20 cellular contexts compared by ENCODE assay signal in the genomic region with DNA sequence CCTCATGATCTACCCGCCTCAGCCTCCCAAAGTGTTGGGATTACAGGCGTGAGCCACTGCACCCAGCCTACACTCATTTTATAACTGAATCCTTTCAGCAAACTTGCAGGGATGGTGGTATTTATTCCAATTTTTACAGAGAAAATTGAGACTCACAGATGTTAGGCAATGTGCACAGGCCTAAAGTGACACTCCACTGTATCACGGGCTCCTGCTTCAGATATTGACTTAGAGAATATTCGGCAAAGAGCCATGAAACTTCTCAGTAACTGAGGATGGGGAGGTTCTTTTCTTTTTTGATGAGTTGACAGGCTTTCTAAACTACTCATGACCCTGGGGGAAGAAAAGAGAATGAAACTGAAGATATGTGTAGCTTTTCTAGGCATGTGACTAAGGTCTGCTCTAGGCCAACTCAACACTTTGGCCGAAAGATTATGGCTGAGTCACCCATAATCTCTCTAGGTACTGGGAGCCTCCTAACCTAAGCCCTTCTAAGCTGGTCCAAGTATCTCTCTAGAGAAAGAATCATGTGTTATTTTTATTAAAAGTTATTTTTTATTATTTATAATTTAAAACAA. TPM values are rescaled to one million over a fixed set of nuclear protein-coding genes. Genes with fewer than 3 reads are reported as not detected.
DNase-seq lines count a peak whose midpoint lies in the region; ATAC-seq, FAIRE-seq and TF ChIP-seq lines count a peak whose summit lies in the region.
"Had no signal": no experiment of that assay in that cellular context is flagged by ENCODE, and none has a peak within 500 bp of the region (broad histone marks: within the 10 kb centered on the region; RNA-seq: fewer than 3 reads in every experiment).

No MANE protein-coding gene starts in this region.

- 74% methylated on average over 5 of the region's 5 CpGs for WGBS in K562 (ENCODE audit: insufficient coverage, low coverage, missing lambda C conversion rate)

- peak overlapping the region; percentile 21; the same call in 1 of the 2 replicates for H3K4me2 ChIP-seq in K562 (ENCODE audit: insufficient read depth, low read length)
- H3K4me2 ChIP-seq: BLaER1 had no signal

- peak overlapping the region; percentile 45; the same call in 2 of the 3 replicates for H3K27ac ChIP-seq in K562 (ENCODE audit: extremely low read depth, low read depth, low read length)
- H3K27ac ChIP-seq: 22Rv1, adrenal gland, BLaER1, tibial artery had no signal

- no peaks in the 10 kb centered on the region for H3K9me1 ChIP-seq in K562 (ENCODE audit: control insufficient read depth, insufficient read depth, low read length)

- DNase-seq in NCI-H82 (lab: John Stamatoyannopoulos, UW) (peak; percentile 35), NCI-H82 treated with DMSO at 0.1 percent for 48 hours (lab: John Stamatoyannopoulos, UW; ENCODE audit: unreplicated experiment) (no peak), HT1080 (ENCODE audit: low read depth) (peak; percentile 23), K562 (ENCODE audit: extremely low read depth in 1 of 4, low spot score in 3 of 4) (peak in 2 of 4 experiments; percentile 58 to 65), non-pigmented ciliary epithelial cell (ENCODE audit: low read depth) (peak; percentile 20), epidermal melanocyte (ENCODE audit: insufficient read length, low spot score) (no peak), BE2C (no peak), NCI-H2107 treated with DMSO at 0.1 percent for 48 hours (lab: John Stamatoyannopoulos, UW; ENCODE audit: unreplicated experiment) (no peak)
- DNase-seq: activated CD4-positive, CD25-positive, alpha-beta regulatory T cell; adrenal gland; effector CD4-positive, alpha-beta T cell; GOT3; kidney glomerular epithelial cell; NCI-H1694 treated with DMSO at 0.1 percent for 48 hours; stimulated activated CD4-positive, alpha-beta T cell treated with anti-CD3 and anti-CD28 coated beads, Interleukin-12 subunit alpha, Interleukin-12 subunit beta, amount 100 ng/mL, for 4 hours; tibial artery had no signal

- no TSS peak for BruUV-seq in K562 (replicated peaks; lab: Mats Ljungman, UMichigan)

- no peak for TF ChIP-seq POLR2A in K562 (conservative IDR thresholded peaks at IDR 0.05)

- FAIRE-seq in K562 (lab: Jason Lieb, UNC) = no peak
- FAIRE-seq: GM18507 had no signal

- ATAC-seq in K562 = peak; percentile 84

- TF ChIP-seq EP300 in K562 (IDR thresholded peaks at IDR 0.05; ENCODE audit: low read length) = no peak

- POLR2A ChIA-PET in K562 (lab: Yijun Ruan, JAX) = interaction anchor here (0.7 to 1.8 kb wide), 3 partner anchors 19 to 43 kb away, joined by 3 to 6 read pairs (median 3); no protein-coding TSS in a partner anchor

- no peaks in the 10 kb centered on the region for H3K9me3 ChIP-seq in K562 (replicated peaks; ENCODE audit: control insufficient read depth, insufficient read depth, low read depth, low read length)
- H3K9me3 ChIP-seq in BE2C = no peaks in the 10 kb centered on the region
- H3K9me3 ChIP-seq: adrenal gland, BLaER1, tibial artery had no signal

- no peak overlapping the region for H3K9ac ChIP-seq in K562 (ENCODE audit: insufficient read depth in 1 of 2, low read depth in 2 of 2, low read length in 2 of 2)
- H3K9ac ChIP-seq: BLaER1 had no signal

- no peak overlapping the region for H2AFZ ChIP-seq in K562 (ENCODE audit: low read depth, low read length)

- H3K36me3 ChIP-seq in K562 (ENCODE audit: control insufficient read depth, insufficient read depth, low read length) (peaks cover 51% of the 10 kb centered on the region), BE2C (no peaks in the 10 kb centered on the region)
- H3K36me3 ChIP-seq: adrenal gland had no signal

- H3K27me3 ChIP-seq in K562 (ENCODE audit: control insufficient read depth in 2 of 2, insufficient read depth in 2 of 2, low read length in 2 of 2) (no peaks in the 10 kb centered on the region), BE2C (no peaks in the 10 kb centered on the region)
- H3K27me3 ChIP-seq: adrenal gland, BLaER1, tibial artery had no signal

- TF ChIP-seq RAD21 in K562 (CRISPR knock-in tag; conservative IDR thresholded peaks at IDR 0.05 in 1 of 2, IDR thresholded peaks at IDR 0.05 in 1 of 2) = no peak

- H4K20me1 ChIP-seq in K562 (replicated peaks; ENCODE audit: control insufficient read depth, insufficient read depth, low read length) = no peaks in the 10 kb centered on the region
- H4K20me1 ChIP-seq: BLaER1 had no signal

- intact Hi-C loops in K562 (cut with micrococcal nuclease) = no loop called here

- H3K4me3 ChIP-seq in K562 (no peak overlapping the region), BE2C (ENCODE audit: low read depth, low read length) (no peak overlapping the region)
- H3K4me3 ChIP-seq: adrenal gland, BLaER1, tibial artery had no signal

- H3K79me2 ChIP-seq in K562 (ENCODE audit: control insufficient read depth, insufficient read depth, low read length) = no peaks in the 10 kb centered on the region

- in situ Hi-C loops in K562 (cut with MboI) = no loop called here

- CTCF ChIA-PET in K562 (lab: Yijun Ruan, JAX; ENCODE audit: low intra/inter-chr PET ratio) = no interaction called here

- TF ChIP-seq CTCF in K562 (IDR thresholded peaks at IDR 0.05 in 2 of 3, conservative IDR thresholded peaks at IDR 0.05 in 1 of 3; ENCODE audit: insufficient read depth in 2 of 3, low read depth in 1 of 3, low read length in 3 of 3) (no peak), BE2C (IDR thresholded peaks at IDR 0.05; ENCODE audit: low read depth, low read length) (no peak)

- H3K4me1 ChIP-seq in K562 (replicated peaks in 1 of 2; ENCODE audit: control insufficient read depth in 2 of 2, insufficient read depth in 2 of 2, low read length in 2 of 2) (peaks cover 0 to 9% of the 10 kb centered on the region in 2 experiments; a peak in 2 of 5 replicates), BE2C (no peaks in the 10 kb centered on the region)

RNA-seq across cellular contexts. Expression of a gene that starts 19.9 kb away (rescaled TPM):
- total RNA-seq in HT1080 (2014; rRNA removed; shearing (Covaris generic)) = not detected in 2 replicates
- polyA plus RNA-seq in HT1080 (2015; cell fraction: cytosol; rRNA removed) = 0.01 TPM in 1 of 2 replicates, not detected in the other
- polyA plus RNA-seq in HT1080 (2015; cell fraction: nucleus; rRNA removed) = 0.05 TPM in 1 of 2 replicates, not detected in the other
- 1.5 and 3.4 TPM in 2 replicates for total RNA-seq in K562 (2011; cell fraction: chromatin; rRNA removed; ENCODE audit: low replicate concordance)
- total RNA-seq in K562 (2011; cell fraction: nucleolus; rRNA removed) = 1.3 and 1.8 TPM in 2 replicates
- total RNA-seq in K562 (2011; cell fraction: nucleoplasm; rRNA removed) = 1.6 and 2.1 TPM in 2 replicates
- total RNA-seq in K562 (2014; rRNA removed) = 0.16 TPM in 1 of 2 replicates, not detected in the other
- total RNA-seq in K562 (2014; rRNA removed; fragmentation: Illumina TruSeq; extraction: Trizol) = 16.8 and 20.5 TPM in 2 replicates
- total RNA-seq in K562 (2015; rRNA removed; fragmentation: Illumina TruSeq; extraction: Trizol) = 21.5 and 27.3 TPM in 2 replicates
- total RNA-seq in K562 (2021) = 3.0 TPM in 2 replicates
- 0.25 and 0.51 TPM in 2 replicates for polyA plus RNA-seq in K562 (2011; rRNA removed)
- polyA plus RNA-seq in K562 (2011; cell fraction: cytosol; rRNA removed) = 0.37 and 0.43 TPM in 2 replicates
- polyA plus RNA-seq in K562 (2011; cell fraction: nucleus; rRNA removed) = 2.4 and 3.4 TPM in 2 replicates
- 0.40 and 0.87 TPM in 2 replicates for polyA plus RNA-seq in K562 (2012)
- 0.33 and 0.35 TPM in 2 replicates for polyA plus RNA-seq in K562 (2014; fragmentation: Illumina TruSeq; extraction: Trizol)
- polyA plus RNA-seq in K562 (2014; fragmentation: Nextera tagmentation; extraction: Ambion mirVana) = under 1 TPM; 0.15 to 0.25 TPM
- 0.39 and 0.64 TPM in 2 replicates for polyA plus RNA-seq in K562 (2014; rRNA removed)
- polyA minus RNA-seq in K562 (2011; rRNA and poly(A)+ RNA removed) = 0.14 and 0.21 TPM in 2 replicates
- 1.6 and 6.8 TPM in 2 replicates for polyA minus RNA-seq in K562 (2011; cell fraction: cytosol; rRNA and poly(A)+ RNA removed)
- polyA minus RNA-seq in K562 (2011; cell fraction: nucleus; rRNA and poly(A)+ RNA removed) = 0.54 and 1.4 TPM in 2 replicates
- polyA plus RNA-seq in BE2C (2012; ENCODE audit: insufficient read depth, insufficient read length, low read depth) = 0.45 TPM

RNA-seq across cellular contexts. Expression of a gene that starts 54.6 kb away (rescaled TPM):
- 2.9 and 3.6 TPM in 2 replicates for total RNA-seq in HT1080 (2014; rRNA removed; shearing (Covaris generic))
- 12.9 and 13.5 TPM in 2 replicates for polyA plus RNA-seq in HT1080 (2015; cell fraction: cytosol; rRNA removed)
- polyA plus RNA-seq in HT1080 (2015; cell fraction: nucleus; rRNA removed) = 120 and 143 TPM in 2 replicates
- 7.6 and 19.8 TPM in 2 replicates for total RNA-seq in K562 (2011; cell fraction: chromatin; rRNA removed; ENCODE audit: low replicate concordance)
- total RNA-seq in K562 (2011; cell fraction: nucleolus; rRNA removed) = 8.9 and 14.7 TPM in 2 replicates
- 8.6 and 18.8 TPM in 2 replicates for total RNA-seq in K562 (2011; cell fraction: nucleoplasm; rRNA removed)
- total RNA-seq in K562 (2014; rRNA removed) = 0.73 and 1.5 TPM in 2 replicates
- total RNA-seq in K562 (2014; rRNA removed; fragmentation: Illumina TruSeq; extraction: Trizol) = 0.32 and 0.76 TPM in 2 replicates
- 0.41 and 0.72 TPM in 2 replicates for total RNA-seq in K562 (2015; rRNA removed; fragmentation: Illumina TruSeq; extraction: Trizol)
- 1.7 and 2.0 TPM in 2 replicates for total RNA-seq in K562 (2021)
- polyA plus RNA-seq in K562 (2011; rRNA removed) = 1.4 and 1.5 TPM in 2 replicates
- 0.86 and 1.3 TPM in 2 replicates for polyA plus RNA-seq in K562 (2011; cell fraction: cytosol; rRNA removed)
- 5.9 and 14.9 TPM in 2 replicates for polyA plus RNA-seq in K562 (2011; cell fraction: nucleus; rRNA removed)
- polyA plus RNA-seq in K562 (2012) = 1.6 and 2.0 TPM in 2 replicates
- polyA plus RNA-seq in K562 (2014; fragmentation: Illumina TruSeq; extraction: Trizol) = 0.95 and 1.4 TPM in 2 replicates
- polyA plus RNA-seq in K562 (2014; fragmentation: Nextera tagmentation; extraction: Ambion mirVana) = under 1 TPM; 0.22 to 0.38 TPM
- 1.8 and 1.9 TPM in 2 replicates for polyA plus RNA-seq in K562 (2014; rRNA removed)
- polyA minus RNA-seq in K562 (2011; rRNA and poly(A)+ RNA removed) = 0.75 and 1.1 TPM in 2 replicates
- 1.8 TPM in 1 of 2 replicates, not detected in the other for polyA minus RNA-seq in K562 (2011; cell fraction: cytosol; rRNA and poly(A)+ RNA removed)
- 4.9 and 5.0 TPM in 2 replicates for polyA minus RNA-seq in K562 (2011; cell fraction: nucleus; rRNA and poly(A)+ RNA removed)
- 3.3 TPM for polyA plus RNA-seq in BE2C (2012; ENCODE audit: insufficient read depth, insufficient read length, low read depth)

RNA-seq across cellular contexts. Expression of a gene that starts 55.8 kb away (rescaled TPM):
- not detected in 2 replicates for total RNA-seq in HT1080 (2014; rRNA removed; shearing (Covaris generic))
- polyA plus RNA-seq in HT1080 (2015; cell fraction: cytosol; rRNA removed) = 0.51 and 1.1 TPM in 2 replicates
- 2.3 TPM in 1 of 2 replicates, not detected in the other for polyA plus RNA-seq in HT1080 (2015; cell fraction: nucleus; rRNA removed)
- total RNA-seq in K562 (2011; cell fraction: chromatin; rRNA removed; ENCODE audit: low replicate concordance) = not detected in 2 replicates
- total RNA-seq in K562 (2011; cell fraction: nucleolus; rRNA removed) = 0.83 and 2.2 TPM in 2 replicates
- total RNA-seq in K562 (2011; cell fraction: nucleoplasm; rRNA removed) = 0.59 TPM in 1 of 2 replicates, not detected in the other
- total RNA-seq in K562 (2014; rRNA removed) (0.73 TPM in 1 of 2 replicates, not detected in the other), K562 (2014; rRNA removed; fragmentation: Illumina TruSeq; extraction: Trizol) (not detected in 2 replicates), K562 (2015; rRNA removed; fragmentation: Illumina TruSeq; extraction: Trizol) (not detected in 2 replicates), K562 (2021) (0.29 TPM in 1 of 2 replicates, not detected in the other)
- polyA plus RNA-seq in K562 (2011; rRNA removed) (0.11 TPM in 1 of 2 replicates, not detected in the other), K562 (2014; fragmentation: Illumina TruSeq; extraction: Trizol) (not detected in 2 replicates), K562 (2014; fragmentation: Nextera tagmentation; extraction: Ambion mirVana) (not detected), K562 (2014; rRNA removed) (not detected in 2 replicates)
- polyA plus RNA-seq in K562 (2011; cell fraction: cytosol; rRNA removed) = 0.13 TPM in 1 of 2 replicates, not detected in the other
- polyA plus RNA-seq in K562 (2011; cell fraction: nucleus; rRNA removed) = 0.38 and 0.57 TPM in 2 replicates
- 0.10 and 0.18 TPM in 2 replicates for polyA plus RNA-seq in K562 (2012)
- not detected in 2 replicates for polyA minus RNA-seq in K562 (2011; rRNA and poly(A)+ RNA removed)
- not detected in 2 replicates for polyA minus RNA-seq in K562 (2011; cell fraction: cytosol; rRNA and poly(A)+ RNA removed)
- 0.44 and 0.54 TPM in 2 replicates for polyA minus RNA-seq in K562 (2011; cell fraction: nucleus; rRNA and poly(A)+ RNA removed)
- not detected for polyA plus RNA-seq in BE2C (2012; ENCODE audit: insufficient read depth, insufficient read length, low read depth)
- total RNA-seq: activated CD8-positive, alpha-beta memory T cell treated with anti-CD3 and anti-CD28 coated beads for 36 hours had no signal

Comparison
In these comparisons a context has a peak if more than half of its experiments do, and no peak if none do; other contexts are left out.
1. DNase-seq: peak in NCI-H82 (single experiment), HT1080 (single experiment) and non-pigmented ciliary epithelial cell (single experiment); none in NCI-H82 treated with DMSO at 0.1 percent for 48 hours (single experiment), epidermal melanocyte (single experiment), BE2C (single experiment) and NCI-H2107 treated with DMSO at 0.1 percent for 48 hours (single experiment).